8 cellular contexts compared by ENCODE assay signal in the genomic region with DNA sequence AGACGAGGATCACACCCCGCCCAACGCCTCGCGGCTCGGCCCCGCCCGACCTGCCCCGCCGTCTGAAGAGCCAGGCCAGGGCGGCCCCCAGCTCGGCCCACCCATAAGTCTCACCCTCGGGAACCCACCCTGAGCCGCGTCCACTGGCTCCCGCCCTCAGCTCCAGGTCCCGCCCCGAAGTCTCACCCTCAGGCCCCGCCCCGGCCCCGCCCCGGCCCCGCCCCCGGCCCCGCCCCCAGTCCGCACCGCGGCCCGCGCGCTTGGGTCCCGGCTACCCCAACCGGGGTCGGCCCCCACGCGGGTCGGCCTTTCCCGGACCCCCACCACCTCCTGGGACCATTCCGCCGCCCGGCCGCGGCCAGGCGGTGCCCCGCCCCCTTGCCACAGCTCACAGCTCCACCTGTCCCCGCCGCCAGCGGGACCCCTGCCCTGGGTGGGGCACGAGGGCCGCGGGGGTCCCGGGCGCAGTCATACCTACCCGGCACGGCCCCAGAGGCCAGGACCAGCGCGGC. TPM values are rescaled to one million over a fixed set of nuclear protein-coding genes. Genes with fewer than 3 reads are reported as not detected.
A peak's percentile ranks its signal among the peaks of the same experiment; 100 is the strongest.
DNase-seq lines count a peak whose midpoint lies in the region; ATAC-seq and TF ChIP-seq lines count a peak whose summit lies in the region.

No MANE protein-coding gene starts in this region.

- H3K27me3 ChIP-seq in endodermal cell (ENCODE audit: control insufficient read depth, insufficient read depth, low read length, poor library complexity, severe bottlenecking) (peaks cover 48% of the 10 kb centered on the region), suprapubic skin (peaks cover 27% of the 10 kb centered on the region)

- H3K36me3 ChIP-seq in ES-I3 (ENCODE audit: insufficient read depth, low read length) (no peaks in the 10 kb centered on the region), endodermal cell (ENCODE audit: control insufficient read depth, insufficient read depth, low read length) (no peaks in the 10 kb centered on the region), suprapubic skin (no peaks in the 10 kb centered on the region)

- ATAC-seq in naive B cell (ENCODE audit: low read depth in 2 of 2) (peak; percentile 68 to 71), HG02970 (IDR thresholded peaks at IDR 0.05; ENCODE audit: low FRiP score, unreplicated experiment) (no peak)

- no peaks in the 10 kb centered on the region for H3K9me3 Mint-ChIP-seq in endodermal cell
- no peaks in the 10 kb centered on the region for H3K9me3 Mint-ChIP-seq in naive B cell

- H3K4me3 Mint-ChIP-seq in endodermal cell (peak overlapping the region; percentile 44), naive B cell (peak overlapping the region; percentile 44 to 80 (median 66))

- no peak overlapping the region for H3K27ac Mint-ChIP-seq in endodermal cell
- H3K27ac Mint-ChIP-seq in naive B cell, result no peak overlapping the region

- DNase-seq in LNCaP clone FGC (ENCODE audit: low read depth) (no peak), endodermal cell (peak; percentile 89), naive B cell (peak; percentile 27), suprapubic skin (ENCODE audit: low spot score in 2 of 2) (no peak), NCI-H2107 (lab: John Stamatoyannopoulos, UW) (no peak)
- peak; percentile 5 to 9 for DNase-seq in activated CD8-positive, alpha-beta memory T cell treated with anti-CD3 and anti-CD28 coated beads for 4 hours (ENCODE audit: low read depth in 2 of 2)

- H3K4me1 Mint-ChIP-seq in endodermal cell (no peaks in the 10 kb centered on the region), naive B cell (no peaks in the 10 kb centered on the region)

- H3K4me3 ChIP-seq in LNCaP clone FGC (ENCODE audit: low read depth, low read length) (peak overlapping the region; percentile 57), endodermal cell (ENCODE audit: low read length) (no peak overlapping the region), suprapubic skin (peak overlapping the region; percentile 67)

- WGBS in endodermal cell (ENCODE audit: insufficient coverage in 1 of 2, insufficient read length in 1 of 2), 2 experiments, result 0 to 2% methylated on average over 6 to 53 of the region's 57 CpGs
- WGBS in suprapubic skin, result 0% methylated on average over 4 of the region's 57 CpGs

- TF ChIP-seq CTCF in LNCaP clone FGC (IDR thresholded peaks at IDR 0.05; ENCODE audit: control insufficient read depth, extremely low read depth, insufficient read depth), result no peak
- no peak for TF ChIP-seq CTCF in endodermal cell (conservative IDR thresholded peaks at IDR 0.05)
- no peak for TF ChIP-seq CTCF in suprapubic skin (IDR thresholded peaks at IDR 0.05)

- H3K4me1 ChIP-seq in ES-I3 (ENCODE audit: insufficient read depth, low read length) (no peaks in the 10 kb centered on the region; the same call in 1 of the 2 replicates), endodermal cell (ENCODE audit: control insufficient read depth, insufficient read depth, low read length) (no peaks in the 10 kb centered on the region), suprapubic skin (peaks cover 19% of the 10 kb centered on the region)

- H3K9me3 ChIP-seq in ES-I3 (ENCODE audit: control insufficient read depth, insufficient read depth, low read length) (no peaks in the 10 kb centered on the region), endodermal cell (ENCODE audit: control insufficient read depth, low read length) (no peaks in the 10 kb centered on the region), suprapubic skin (no peaks in the 10 kb centered on the region)

- H3K9ac ChIP-seq in ES-I3 (ENCODE audit: low read depth, low read length) (peak overlapping the region; percentile 44; the same call in 1 of the 2 replicates), endodermal cell (ENCODE audit: extremely low read depth, low read length, poor library complexity, severe bottlenecking) (no peak overlapping the region)

- H3K27me3 Mint-ChIP-seq in endodermal cell (ENCODE audit: insufficient read depth), result peaks cover 77% of the 10 kb centered on the region
- peaks cover 24 to 53% (median 25%) of the 10 kb centered on the region in 3 donors for H3K27me3 Mint-ChIP-seq in naive B cell

- no peak overlapping the region for H3K27ac ChIP-seq in endodermal cell (ENCODE audit: low read depth, low read length)
- no peak overlapping the region for H3K27ac ChIP-seq in suprapubic skin

- no peaks in the 10 kb centered on the region for H3K36me3 Mint-ChIP-seq in endodermal cell (ENCODE audit: low read depth)
- no peaks in the 10 kb centered on the region for H3K36me3 Mint-ChIP-seq in naive B cell

- TF ChIP-seq EP300 in suprapubic skin (IDR thresholded peaks at IDR 0.05), result no peak

- no peak for TF ChIP-seq POLR2A in suprapubic skin (IDR thresholded peaks at IDR 0.05)

RNA-seq across cellular contexts. Expression of gene CSPG5, which starts 0.5 kb away (rescaled TPM):
- total RNA-seq in endodermal cell (under 1 TPM; 0.53 to 0.70 TPM), suprapubic skin (1 to 10 TPM in 3 of 4 donors, not detected in 1; 2.3 to 2.7 (median 2.4) TPM)
- polyA plus RNA-seq in endodermal cell (2013, experiment 1 of 2), result 11.2 TPM
- polyA plus RNA-seq in endodermal cell (2013, experiment 2 of 2), result 7.8 TPM
- polyA plus RNA-seq in naive B cell (ENCODE audit: low read depth in 6 of 6), result under 1 TPM in 1 of 6 donors, not detected in 5; 0.16 TPM

Comparison
In these comparisons a context has a peak if more than half of its experiments do, and no peak if none do; other contexts are left out.
1. DNase-seq: peak in activated CD8-positive, alpha-beta memory T cell treated with anti-CD3 and anti-CD28 coated beads for 4 hours (2 of 2), endodermal cell (single experiment) and naive B cell (single experiment); none in LNCaP clone FGC (single experiment), suprapubic skin (0 of 2) and NCI-H2107 (single experiment).